8 cellular contexts compared by ENCODE assay signal in the genomic region with DNA sequence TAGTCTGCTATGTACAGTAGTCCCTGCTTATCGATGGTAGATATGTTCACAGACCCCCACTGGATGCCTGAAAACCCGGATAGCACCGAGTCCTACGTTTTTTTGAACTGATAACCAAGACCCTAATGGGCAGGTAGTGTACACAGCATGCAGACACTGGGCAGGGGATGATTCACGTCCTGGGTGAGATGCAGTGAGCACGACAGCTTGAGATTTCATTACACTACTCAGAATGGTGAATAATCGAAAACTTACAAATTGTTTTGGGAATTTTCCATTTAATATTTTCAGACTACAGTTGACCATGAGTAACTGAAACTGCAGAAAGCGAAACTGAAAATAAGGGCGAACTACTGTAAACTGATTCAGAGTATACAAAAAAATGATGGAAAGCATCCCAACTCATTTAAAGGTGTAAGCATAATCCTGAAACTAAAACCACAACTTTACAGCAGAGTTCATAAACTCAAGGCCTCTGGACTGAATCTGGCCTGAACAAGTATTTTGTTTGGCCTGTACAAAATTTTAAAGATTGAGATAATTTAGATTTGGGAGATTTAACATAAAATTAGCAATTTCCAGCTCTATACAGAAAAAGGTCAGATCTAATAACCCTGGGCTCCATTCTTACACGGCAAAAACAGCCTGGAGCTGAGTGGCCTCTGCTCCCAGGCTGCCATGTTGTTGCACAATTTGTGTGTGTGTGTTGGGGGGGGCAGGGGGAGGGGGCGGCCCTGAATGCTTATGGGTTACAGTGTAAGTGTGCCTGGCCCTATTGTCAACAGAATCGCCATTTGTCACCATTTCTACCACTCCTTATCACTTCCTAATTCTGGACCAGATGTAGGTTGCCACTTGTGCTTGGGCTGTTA. TPM values are rescaled to one million over a fixed set of nuclear protein-coding genes. Genes with fewer than 3 reads are reported as not detected.
A peak's percentile ranks its signal among the peaks of the same experiment; 100 is the strongest.
DNase-seq lines count a peak whose midpoint lies in the region; ATAC-seq and TF ChIP-seq lines count a peak whose summit lies in the region.

No MANE protein-coding gene starts in this region.

- no peak for TF ChIP-seq POLR2A in vagina (IDR thresholded peaks at IDR 0.05)

- H3K27me3 ChIP-seq in muscle layer of duodenum (ENCODE audit: low read depth, low read length) (no peaks in the 10 kb centered on the region), vagina (no peaks in the 10 kb centered on the region)

- H3K36me3 ChIP-seq in muscle layer of duodenum (ENCODE audit: control insufficient read depth in 1 of 2, insufficient read depth in 2 of 2, low read length in 2 of 2): no peaks in the 10 kb centered on the region
- H3K36me3 ChIP-seq in vagina: no peaks in the 10 kb centered on the region

- no peak for TF ChIP-seq CTCF in coronary artery (IDR thresholded peaks at IDR 0.05)
- no peak for TF ChIP-seq CTCF in vagina (IDR thresholded peaks at IDR 0.05)

- peak overlapping the region; percentile 29 to 70 for H3K27ac ChIP-seq in coronary artery
- H3K27ac ChIP-seq in muscle layer of duodenum (ENCODE audit: low read length): peak overlapping the region; percentile 63
- peak overlapping the region; percentile 50 for H3K27ac ChIP-seq in vagina

- peak; percentile 11 to 22 for DNase-seq in activated CD4-positive, alpha-beta T cell treated with anti-CD3 and anti-CD28 coated beads for 24 hours (ENCODE audit: low read depth in 2 of 2)
- no peak for DNase-seq in activated CD4-positive, alpha-beta T cell treated with anti-CD3 and anti-CD28 coated beads for 1 hour
- DNase-seq in SK-MEL-5 (ENCODE audit: low read depth, low spot score) (peak; percentile 73), coronary artery (ENCODE audit: low spot score) (no peak), vagina (ENCODE audit: extremely low spot score in 2 of 2) (no peak), COR-L47 (lab: John Stamatoyannopoulos, UW) (no peak)

- H3K4me3 ChIP-seq in coronary artery (peak overlapping the region; percentile 63), muscle layer of duodenum (ENCODE audit: low read depth in 1 of 2, low read length in 2 of 2) (peak overlapping the region; percentile 58 to 60), vagina (peak overlapping the region; percentile 20 to 35)

- H3K9me3 ChIP-seq in muscle layer of duodenum (ENCODE audit: control insufficient read depth in 1 of 2, low read length in 2 of 2) (no peaks in the 10 kb centered on the region), vagina (no peaks in the 10 kb centered on the region)

- H3K4me1 ChIP-seq in muscle layer of duodenum (ENCODE audit: control insufficient read depth in 1 of 2, insufficient read depth in 2 of 2, low read length in 2 of 2) (peaks cover 0 to 6% of the 10 kb centered on the region in 2 donors), vagina (peaks cover 9% of the 10 kb centered on the region)

- no peak for ATAC-seq in GM19397 (IDR thresholded peaks at IDR 0.05; ENCODE audit: unreplicated experiment)

- intact Hi-C loops in vagina (cut with DNase I): no loop called here

- in situ Hi-C loops in SK-MEL-5 (cut with HindIII; ENCODE audit: low pct_unique_long_range_greater_than_20kb, low sequenced_read_pairs): no loop called here

RNA-seq across cellular contexts. Expression of a gene that starts 34.9 kb away (rescaled TPM):
- 9.4 and 11.8 TPM in 2 replicates for total RNA-seq in SK-MEL-5 (2014; rRNA removed; shearing (Covaris generic))
- 12.5 and 19.0 TPM in 2 replicates for polyA plus RNA-seq in SK-MEL-5 (2015; cell fraction: cytosol; rRNA removed)
- polyA plus RNA-seq in SK-MEL-5 (2015; cell fraction: nucleus; rRNA removed): 13.6 and 15.1 TPM in 2 replicates
- total RNA-seq in vagina: 15.5 TPM

Comparison
In these comparisons a context has a peak if more than half of its experiments do, and no peak if none do; other contexts are left out.
1. DNase-seq: peak in activated CD4-positive, alpha-beta T cell treated with anti-CD3 and anti-CD28 coated beads for 24 hours (2 of 2) and SK-MEL-5 (single experiment); none in activated CD4-positive, alpha-beta T cell treated with anti-CD3 and anti-CD28 coated beads for 1 hour (single experiment), coronary artery (single experiment), vagina (0 of 2) and COR-L47 (single experiment).
2. Peak in every context shown above with its lines, with median percentiles within 50 percentile points of each other: H3K27ac ChIP-seq and H3K4me3 ChIP-seq.